In the genomic region with DNA sequence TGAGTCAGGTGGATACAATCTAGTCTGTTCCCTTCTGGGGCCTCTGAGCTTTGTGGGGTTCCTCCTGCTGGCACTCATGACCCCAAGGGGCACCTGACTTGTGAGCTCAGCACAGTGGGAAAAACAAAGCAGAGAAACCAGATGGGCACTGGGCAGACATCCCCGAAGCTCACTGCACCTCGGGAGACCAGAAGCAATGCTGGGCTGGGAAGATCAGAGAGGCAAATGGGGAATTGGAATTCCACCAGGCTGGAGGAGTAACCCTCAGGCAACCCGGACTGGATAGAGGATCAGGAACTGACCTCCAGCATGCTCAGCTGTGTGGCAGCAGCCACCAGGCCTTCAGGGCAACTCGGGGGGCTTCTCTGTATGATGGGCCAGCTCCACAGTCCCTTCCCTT, we compare ENCODE assay signal across 30 cellular contexts. TPM values are rescaled to one million over a fixed set of nuclear protein-coding genes. Genes with fewer than 3 reads are reported as not detected.
"Had no signal": no experiment of that assay in that cellular context is flagged by ENCODE, and none has a peak within 500 bp of the region (broad histone marks: within the 10 kb centered on the region; RNA-seq: fewer than 3 reads in every experiment).

No MANE protein-coding gene starts in this region.

- H3K27ac Mint-ChIP-seq: activated CD4-positive, alpha-beta T cell treated with anti-CD3 and anti-CD28 coated beads, Interleukin-2, amount 10 ng/mL, durations not matched to agents 24 days and 14 days; activated CD8-positive, alpha-beta T cell treated with anti-CD3 and anti-CD28 coated beads, Interleukin-2, amount 10 ng/mL, durations not matched to agents 7 days and 5 days; activated naive CD4-positive, alpha-beta T cell treated with anti-CD3 and anti-CD28 coated beads, Interleukin-2, amount 50 U/mL, for 72 hours; activated T-helper 17 cell treated with anti-CD3 and anti-CD28 coated beads, Interleukin-2, amount 50 U/mL, for 72 hours; natural killer cell treated with Interleukin-12 subunit alpha and Interleukin-12 subunit beta and Interleukin-15 and Interleukin-18, amount 100 ng/mL, for 72 hours; progenitor cell of endocrine pancreas; stimulated activated naive B cell treated with anti-CD40 and anti-IgM and Interleukin-4, amounts not matched to agents 10 μg/mL and 1 μg/mL and 100 μg/mL, for 72 hours; T-helper 2 cell treated with Interferon-gamma antibody and Interleukin-4, amounts not matched to agents 5 μg/mL and 100 μg/mL, for 36 hours; type B pancreatic cell had no signal

- H3K4me3 Mint-ChIP-seq: activated CD4-positive, alpha-beta T cell treated with anti-CD3 and anti-CD28 coated beads, Interleukin-2, amount 10 ng/mL, durations not matched to agents 24 days and 14 days; activated CD8-positive, alpha-beta T cell treated with anti-CD3 and anti-CD28 coated beads, Interleukin-2, amount 10 ng/mL, durations not matched to agents 7 days and 5 days; activated T-helper 17 cell treated with anti-CD3 and anti-CD28 coated beads, Interleukin-2, amount 50 U/mL, for 72 hours; natural killer cell treated with Interleukin-12 subunit alpha and Interleukin-12 subunit beta and Interleukin-15 and Interleukin-18, amount 100 ng/mL, for 72 hours; stimulated activated naive B cell treated with anti-CD40 and anti-IgM and Interleukin-4, amounts not matched to agents 10 μg/mL and 1 μg/mL and 100 μg/mL, for 72 hours; T-helper 2 cell treated with Interferon-gamma antibody and Interleukin-4, amounts not matched to agents 5 μg/mL and 100 μg/mL, for 36 hours; type B pancreatic cell had no signal

- H3K36me3 Mint-ChIP-seq: activated naive CD4-positive, alpha-beta T cell treated with anti-CD3 and anti-CD28 coated beads, Interleukin-2, amount 50 U/mL, for 72 hours; natural killer cell treated with Interleukin-12 subunit alpha and Interleukin-12 subunit beta and Interleukin-15 and Interleukin-18, amount 100 ng/mL, for 72 hours; stimulated activated naive B cell treated with anti-CD40 and anti-IgM and Interleukin-4, amounts not matched to agents 10 μg/mL and 1 μg/mL and 100 μg/mL, for 72 hours; type B pancreatic cell had no signal

- H3K4me1 Mint-ChIP-seq: stimulated activated naive B cell treated with anti-CD40 and anti-IgM and Interleukin-4, amounts not matched to agents 10 μg/mL and 1 μg/mL and 100 μg/mL, for 72 hours had no signal

- H3K9me3 ChIP-seq: esophagus muscularis mucosa, heart right ventricle, sigmoid colon, thoracic aorta had no signal

- H3K9me3 Mint-ChIP-seq: activated CD4-positive, alpha-beta T cell treated with anti-CD3 and anti-CD28 coated beads, Interleukin-2, amount 10 ng/mL, durations not matched to agents 24 days and 14 days; activated naive CD4-positive, alpha-beta T cell treated with anti-CD3 and anti-CD28 coated beads, Interleukin-2, amount 50 U/mL, for 72 hours; activated T-helper 17 cell treated with anti-CD3 and anti-CD28 coated beads, Interleukin-2, amount 50 U/mL, for 72 hours; natural killer cell treated with Interleukin-12 subunit alpha and Interleukin-12 subunit beta and Interleukin-15 and Interleukin-18, amount 100 ng/mL, for 72 hours; stimulated activated naive B cell treated with anti-CD40 and anti-IgM and Interleukin-4, amounts not matched to agents 10 μg/mL and 1 μg/mL and 100 μg/mL, for 72 hours; T-helper 2 cell treated with Interferon-gamma antibody and Interleukin-4, amounts not matched to agents 5 μg/mL and 100 μg/mL, for 36 hours; type B pancreatic cell had no signal

- H3K27me3 ChIP-seq: heart right ventricle had no signal

- H3K4me1 ChIP-seq: esophagus muscularis mucosa, sigmoid colon had no signal

- H3K36me3 ChIP-seq: esophagus muscularis mucosa, heart right ventricle, sigmoid colon, thoracic aorta had no signal

- H3K4me3 ChIP-seq: coronary artery, esophagus muscularis mucosa, heart right ventricle, sigmoid colon, thoracic aorta had no signal

- H3K27ac ChIP-seq: coronary artery, esophagus muscularis mucosa, heart right ventricle, sigmoid colon, thoracic aorta, VCaP had no signal

- ATAC-seq: activated CD4-positive, CD25-positive, alpha-beta regulatory T cell treated with anti-CD3 and anti-CD28 coated beads, Interleukin-2, amount 50 U/mL, for 24 hours; activated CD8-positive, alpha-beta T cell treated with anti-CD3 and anti-CD28 coated beads, Interleukin-2, amount 10 ng/mL, durations not matched to agents 7 days and 5 days; activated naive CD4-positive, alpha-beta T cell treated with anti-CD3 and anti-CD28 coated beads, Interleukin-2, amount 50 U/mL, for 72 hours; activated T-helper 17 cell treated with anti-CD3 and anti-CD28 coated beads, Interleukin-2, amount 50 U/mL, for 72 hours; heart right ventricle; left cardiac atrium; natural killer cell treated with Interleukin-12 subunit alpha and Interleukin-12 subunit beta and Interleukin-15 and Interleukin-18, amount 100 ng/mL, for 72 hours; stimulated activated naive B cell treated with anti-CD40 and anti-IgM and Interleukin-4, amounts not matched to agents 10 μg/mL and 1 μg/mL and 100 μg/mL, for 72 hours had no signal

- DNase-seq: activated CD4-positive, alpha-beta T cell treated with anti-CD3 and anti-CD28 coated beads, Interleukin-2, amount 10 ng/mL, durations not matched to agents 24 days and 14 days; activated CD8-positive, alpha-beta T cell treated with anti-CD3 and anti-CD28 coated beads, Interleukin-2, amount 10 ng/mL, durations not matched to agents 7 days and 5 days; activated T-cell treated with anti-CD3 and anti-CD28 coated beads, Interleukin-2, amount 50 U/mL, for 1 hour; cerebellar nuclear complex; heart right ventricle; islet precursor cell; left cardiac atrium; midbrain; occipital lobe; retina; sigmoid colon; stimulated activated CD4-positive, alpha-beta T cell treated with anti-CD3 and anti-CD28 coated beads, Interleukin-2, amount 100 ng/mL, for 48 hours; stimulated activated CD8-positive, alpha-beta memory T cell treated with anti-CD3 and anti-CD28 coated beads, Interleukin-4, amount 100 ng/mL, for 48 hours; stimulated activated naive B cell treated with anti-CD40 and anti-IgM and Interleukin-4, amounts not matched to agents 10 μg/mL and 1 μg/mL and 100 μg/mL, for 72 hours had no signal

RNA-seq across cellular contexts. Expression of gene ABCC12, which starts 50.3 kb away (rescaled TPM):
- total RNA-seq: activated CD4-positive, alpha-beta T cell treated with anti-CD3 and anti-CD28 coated beads, Interleukin-2, amount 10 ng/mL, durations not matched to agents 24 days and 14 days; activated CD8-positive, alpha-beta T cell treated with anti-CD3 and anti-CD28 coated beads, Interleukin-2, amount 10 ng/mL, durations not matched to agents 7 days and 5 days; activated naive CD4-positive, alpha-beta T cell treated with anti-CD3 and anti-CD28 coated beads, Interleukin-2, amount 50 U/mL, for 72 hours; activated T-helper 17 cell treated with anti-CD3 and anti-CD28 coated beads, Interleukin-2, amount 50 U/mL, for 72 hours; astrocyte; bronchial epithelial cell; esophagus muscularis mucosa; fibroblast of villous mesenchyme; left cardiac atrium; natural killer cell treated with Interleukin-12 subunit alpha and Interleukin-12 subunit beta and Interleukin-15 and Interleukin-18, amount 100 ng/mL, for 72 hours; sigmoid colon; thoracic aorta had no signal
- polyA plus RNA-seq: adipose tissue, liver, sigmoid colon had no signal
